ENCODE assay signal across 10 cellular contexts in genomic region chr11:73981051-73981805, GRCh38. TPM values are rescaled to one million over a fixed set of nuclear protein-coding genes. Genes with fewer than 3 reads are reported as not detected.
DNase-seq lines count a peak whose midpoint lies in the region; ATAC-seq, FAIRE-seq and TF ChIP-seq lines count a peak whose summit lies in the region.
"Had no signal": no experiment of that assay in that cellular context is flagged by ENCODE, and none has a peak within 500 bp of the region (broad histone marks: within the 10 kb centered on the region; RNA-seq: fewer than 3 reads in every experiment).

No MANE protein-coding gene starts in this region.

- H3K27ac Mint-ChIP-seq in naive B cell, result peak overlapping the region; percentile 98 to 100 (median 100)

- no peak for TF ChIP-seq CTCF in BE2C (IDR thresholded peaks at IDR 0.05; ENCODE audit: low read depth, low read length)
- TF ChIP-seq CTCF in K562 (IDR thresholded peaks at IDR 0.05 in 2 of 3, conservative IDR thresholded peaks at IDR 0.05 in 1 of 3; ENCODE audit: insufficient read depth in 2 of 3, low read depth in 1 of 3, low read length in 3 of 3), result no peak

- H3K9me3 Mint-ChIP-seq in naive B cell, result no peaks in the 10 kb centered on the region

- CTCF ChIA-PET in K562 (lab: Yijun Ruan, JAX; ENCODE audit: low intra/inter-chr PET ratio), result no interaction called here

- POLR2A ChIA-PET in K562 (lab: Yijun Ruan, JAX), result interaction anchor here (0.6 to 5.8 kb wide), 13 partner anchors 10 to 377 kb away, joined by 3 to 54 read pairs (median 6); no protein-coding TSS in a partner anchor

- DNase-seq in BE2C (no peak), K562 (ENCODE audit: extremely low read depth in 1 of 4, low spot score in 3 of 4) (peak in 1 of 4 experiments; percentile 30), naive B cell (no peak), SK-N-DZ (ENCODE audit: low spot score) (no peak), ACHN (no peak), SIG-M5 (lab: John Stamatoyannopoulos, UW) (no peak)
- DNase-seq: activated CD4-positive, alpha-beta T cell treated with anti-CD3 and anti-CD28 coated beads for 1 hour; stimulated activated CD8-positive, alpha-beta memory T cell treated with anti-CD3 and anti-CD28 coated beads, Interleukin-4, amount 100 ng/mL, for 48 hours had no signal

- intact Hi-C loops in K562 (cut with micrococcal nuclease), result loop anchor here (5.0 kb wide), 1 partner anchor 191 kb away; the partner anchor contains the start of genes C2CD3 and PPME1

- H3K36me3 ChIP-seq in BE2C (peaks cover 47% of the 10 kb centered on the region), HUES48 (ENCODE audit: control insufficient read depth, insufficient read depth, low read length) (peaks cover 51% of the 10 kb centered on the region), K562 (ENCODE audit: control insufficient read depth, insufficient read depth, low read length) (peaks cover 53% of the 10 kb centered on the region)

- no TSS peak for BruUV-seq in K562 (replicated peaks; lab: Mats Ljungman, UMichigan)

- WGBS in K562 (ENCODE audit: insufficient coverage, low coverage, missing lambda C conversion rate), result 7% methylated on average over 13 of the region's 13 CpGs

- peaks cover 59 to 64% (median 61%) of the 10 kb centered on the region in 3 donors for H3K4me1 Mint-ChIP-seq in naive B cell

- ATAC-seq in K562, result no peak
- ATAC-seq in naive B cell (ENCODE audit: low read depth in 2 of 2), result no peak
- ATAC-seq in HG03095 (IDR thresholded peaks at IDR 0.05; ENCODE audit: unreplicated experiment), result no peak

- TF ChIP-seq RAD21 in K562 (CRISPR knock-in tag; conservative IDR thresholded peaks at IDR 0.05 in 1 of 2, IDR thresholded peaks at IDR 0.05 in 1 of 2), result no peak

- no peak for FAIRE-seq in K562 (lab: Jason Lieb, UNC)

- peak overlapping the region; percentile 98 for H3K4me2 ChIP-seq in K562 (ENCODE audit: insufficient read depth, low read length)

- peaks cover 3% of the 10 kb centered on the region for H3K9me1 ChIP-seq in K562 (ENCODE audit: control insufficient read depth, insufficient read depth, low read length)

- H3K9ac ChIP-seq in HUES48 (ENCODE audit: low read depth, low read length), result no peak overlapping the region
- peak overlapping the region; percentile 85 to 96; a peak in 3 of 4 replicates for H3K9ac ChIP-seq in K562 (ENCODE audit: insufficient read depth in 1 of 2, low read depth in 2 of 2, low read length in 2 of 2)

- no peaks in the 10 kb centered on the region; the same call in 1 of the 2 replicates for H4K20me1 ChIP-seq in K562 (replicated peaks; ENCODE audit: control insufficient read depth, insufficient read depth, low read length)

- H3K4me1 ChIP-seq in BE2C (peaks cover 5% of the 10 kb centered on the region; the same call in 1 of the 2 replicates), HUES48 (ENCODE audit: control insufficient read depth, insufficient read depth, low read length) (peaks cover 13% of the 10 kb centered on the region), K562 (replicated peaks in 1 of 2; ENCODE audit: control insufficient read depth in 2 of 2, insufficient read depth in 2 of 2, low read length in 2 of 2) (peaks cover 41 to 62% of the 10 kb centered on the region in 2 experiments)

- no peak for TF ChIP-seq POLR2A in K562 (conservative IDR thresholded peaks at IDR 0.05)

- peaks cover 45% of the 10 kb centered on the region for H3K79me2 ChIP-seq in K562 (ENCODE audit: control insufficient read depth, insufficient read depth, low read length)

- in situ Hi-C loops in K562 (cut with MboI), result no loop called here
- in situ Hi-C loops in ACHN (cut with HindIII; ENCODE audit: low pct_ligation_motif_present, low pct_unique_long_range_greater_than_20kb, low sequenced_read_pairs), result no loop called here

- H3K36me3 Mint-ChIP-seq in naive B cell, result peaks cover 34 to 49% of the 10 kb centered on the region in 2 donors

- H3K27ac ChIP-seq in HUES48 (ENCODE audit: low read depth, low read length) (no peak overlapping the region), K562 (ENCODE audit: extremely low read depth, low read depth, low read length) (peak overlapping the region; percentile 99)

- peak overlapping the region; percentile 91 to 100 (median 98) for H3K4me3 Mint-ChIP-seq in naive B cell

- H3K4me3 ChIP-seq in BE2C (ENCODE audit: low read depth, low read length) (peak overlapping the region; percentile 90), HUES48 (ENCODE audit: low read depth, low read length) (peak overlapping the region; percentile 84), K562 (peak overlapping the region; percentile 67)

- H3K27me3 ChIP-seq in BE2C (no peaks in the 10 kb centered on the region), HUES48 (ENCODE audit: control insufficient read depth, insufficient read depth, low read length) (no peaks in the 10 kb centered on the region), K562 (ENCODE audit: control insufficient read depth in 2 of 2, insufficient read depth in 2 of 2, low read length in 2 of 2) (no peaks in the 10 kb centered on the region)

- H3K9me3 ChIP-seq in BE2C, result no peaks in the 10 kb centered on the region
- no peaks in the 10 kb centered on the region for H3K9me3 ChIP-seq in HUES48 (ENCODE audit: control insufficient read depth, insufficient read depth, low read length)
- no peaks in the 10 kb centered on the region for H3K9me3 ChIP-seq in K562 (replicated peaks; ENCODE audit: control insufficient read depth, insufficient read depth, low read depth, low read length)

- no peak overlapping the region for H2AFZ ChIP-seq in K562 (ENCODE audit: low read depth, low read length)

- TF ChIP-seq EP300 in K562 (IDR thresholded peaks at IDR 0.05; ENCODE audit: low read length), result no peak

- no peaks in the 10 kb centered on the region for H3K27me3 Mint-ChIP-seq in naive B cell

RNA-seq across cellular contexts. Expression of gene UCP2, which starts 1.4 kb away (rescaled TPM):
- 53.1 TPM for polyA plus RNA-seq in BE2C (2012; ENCODE audit: insufficient read depth, insufficient read length, low read depth)
- 125 and 263 TPM in 2 replicates for total RNA-seq in K562 (2011; cell fraction: chromatin; rRNA removed; ENCODE audit: low replicate concordance)
- 180 and 194 TPM in 2 replicates for total RNA-seq in K562 (2011; cell fraction: nucleolus; rRNA removed)
- total RNA-seq in K562 (2011; cell fraction: nucleoplasm; rRNA removed), result 161 and 172 TPM in 2 replicates
- total RNA-seq in K562 (2014; rRNA removed) (21.5 and 29.2 TPM in 2 replicates), K562 (2014; rRNA removed; fragmentation: Illumina TruSeq; extraction: Trizol) (19.6 and 24.1 TPM in 2 replicates), K562 (2015; rRNA removed; fragmentation: Illumina TruSeq; extraction: Trizol) (19.2 and 25.9 TPM in 2 replicates), K562 (2021) (141 and 152 TPM in 2 replicates)
- polyA plus RNA-seq in K562 (2011; rRNA removed) (45.6 and 59.3 TPM in 2 replicates), K562 (2014; fragmentation: Illumina TruSeq; extraction: Trizol) (147 and 173 TPM in 2 replicates), K562 (2014; fragmentation: Nextera tagmentation; extraction: Ambion mirVana) (100 to 1,000 TPM in 1 of 2 experiments, 10 to 100 TPM in 1; 95.7 to 216 TPM), K562 (2014; rRNA removed) (84.5 and 87.9 TPM in 2 replicates), naive B cell (ENCODE audit: low read depth in 6 of 6) (1,000 to 10,000 TPM; 1,601 to 2,628 (median 2,020) TPM)
- polyA plus RNA-seq in K562 (2011; cell fraction: cytosol; rRNA removed), result 113 and 142 TPM in 2 replicates
- 52.2 and 60.9 TPM in 2 replicates for polyA plus RNA-seq in K562 (2011; cell fraction: nucleus; rRNA removed)
- 99.1 and 151 TPM in 2 replicates for polyA plus RNA-seq in K562 (2012)
- 59.5 and 95.2 TPM in 2 replicates for polyA minus RNA-seq in K562 (2011; rRNA and poly(A)+ RNA removed)
- polyA minus RNA-seq in K562 (2011; cell fraction: cytosol; rRNA and poly(A)+ RNA removed), result 107 and 109 TPM in 2 replicates
- polyA minus RNA-seq in K562 (2011; cell fraction: nucleus; rRNA and poly(A)+ RNA removed), result 69.9 and 106 TPM in 2 replicates
- polyA plus RNA-seq in SK-N-DZ (2014; cell fraction: cytosol; rRNA removed), result 25.3 and 28.3 TPM in 2 replicates
- polyA plus RNA-seq in SK-N-DZ (2014; cell fraction: nucleus; rRNA removed), result 13.8 and 27.2 TPM in 2 replicates

RNA-seq across cellular contexts. Expression of gene UCP3, which starts 27.7 kb away (rescaled TPM):
- 0.32 TPM for polyA plus RNA-seq in BE2C (2012; ENCODE audit: insufficient read depth, insufficient read length, low read depth)
- 2.3 and 3.3 TPM in 2 replicates for total RNA-seq in K562 (2011; cell fraction: chromatin; rRNA removed; ENCODE audit: low replicate concordance)
- total RNA-seq in K562 (2011; cell fraction: nucleolus; rRNA removed), result 2.2 and 3.5 TPM in 2 replicates
- 0.84 and 3.1 TPM in 2 replicates for total RNA-seq in K562 (2011; cell fraction: nucleoplasm; rRNA removed)
- total RNA-seq in K562 (2014; rRNA removed), result 0.05 and 0.94 TPM in 2 replicates
- 0.25 and 0.29 TPM in 2 replicates for total RNA-seq in K562 (2014; rRNA removed; fragmentation: Illumina TruSeq; extraction: Trizol)
- 0.41 and 0.65 TPM in 2 replicates for total RNA-seq in K562 (2015; rRNA removed; fragmentation: Illumina TruSeq; extraction: Trizol)
- 0.18 and 0.53 TPM in 2 replicates for total RNA-seq in K562 (2021)
- 0.15 and 0.26 TPM in 2 replicates for polyA plus RNA-seq in K562 (2011; rRNA removed)
- 0.24 and 0.27 TPM in 2 replicates for polyA plus RNA-seq in K562 (2011; cell fraction: cytosol; rRNA removed)
- polyA plus RNA-seq in K562 (2011; cell fraction: nucleus; rRNA removed), result 1.9 and 2.1 TPM in 2 replicates
- polyA plus RNA-seq in K562 (2012), result 0.46 and 0.66 TPM in 2 replicates
- polyA plus RNA-seq in K562 (2014; fragmentation: Illumina TruSeq; extraction: Trizol), result 0.43 and 0.53 TPM in 2 replicates
- not detected for polyA plus RNA-seq in K562 (2014; fragmentation: Nextera tagmentation; extraction: Ambion mirVana)
- 0.04 and 0.21 TPM in 2 replicates for polyA plus RNA-seq in K562 (2014; rRNA removed)
- 0.36 and 0.39 TPM in 2 replicates for polyA minus RNA-seq in K562 (2011; rRNA and poly(A)+ RNA removed)
- polyA minus RNA-seq in K562 (2011; cell fraction: cytosol; rRNA and poly(A)+ RNA removed), result not detected in 2 replicates
- 0.81 and 1.00 TPM in 2 replicates for polyA minus RNA-seq in K562 (2011; cell fraction: nucleus; rRNA and poly(A)+ RNA removed)
- polyA plus RNA-seq in naive B cell (ENCODE audit: low read depth in 6 of 6), result under 1 TPM in 3 of 6 donors, not detected in 3; 0.09 to 0.31 (median 0.11) TPM
- polyA plus RNA-seq in SK-N-DZ (2014; cell fraction: cytosol; rRNA removed), result 0.23 and 0.51 TPM in 2 replicates
- polyA plus RNA-seq in SK-N-DZ (2014; cell fraction: nucleus; rRNA removed), result 3.2 and 8.2 TPM in 2 replicates

RNA-seq across cellular contexts. Expression of gene DNAJB13, which starts 30.4 kb away (rescaled TPM):
- not detected for polyA plus RNA-seq in BE2C (2012; ENCODE audit: insufficient read depth, insufficient read length, low read depth)
- total RNA-seq in K562 (2011; cell fraction: chromatin; rRNA removed; ENCODE audit: low replicate concordance), result 0.69 TPM in 1 of 2 replicates, not detected in the other
- total RNA-seq in K562 (2011; cell fraction: nucleolus; rRNA removed), result not detected in 2 replicates
- 0.31 and 0.81 TPM in 2 replicates for total RNA-seq in K562 (2011; cell fraction: nucleoplasm; rRNA removed)
- total RNA-seq in K562 (2014; rRNA removed), result not detected in 2 replicates
- not detected in 2 replicates for total RNA-seq in K562 (2014; rRNA removed; fragmentation: Illumina TruSeq; extraction: Trizol)
- total RNA-seq in K562 (2015; rRNA removed; fragmentation: Illumina TruSeq; extraction: Trizol), result not detected in 2 replicates
- not detected in 2 replicates for total RNA-seq in K562 (2021)
- polyA plus RNA-seq in K562 (2011; rRNA removed), result 0.14 and 0.46 TPM in 2 replicates
- polyA plus RNA-seq in K562 (2011; cell fraction: cytosol; rRNA removed), result 0.13 TPM in 1 of 2 replicates, not detected in the other
- 0.73 and 1.4 TPM in 2 replicates for polyA plus RNA-seq in K562 (2011; cell fraction: nucleus; rRNA removed)
- 0.08 and 0.10 TPM in 2 replicates for polyA plus RNA-seq in K562 (2012)
- polyA plus RNA-seq in K562 (2014; fragmentation: Illumina TruSeq; extraction: Trizol), result not detected in 2 replicates
- not detected for polyA plus RNA-seq in K562 (2014; fragmentation: Nextera tagmentation; extraction: Ambion mirVana)
- 0.04 TPM in 1 of 2 replicates, not detected in the other for polyA plus RNA-seq in K562 (2014; rRNA removed)
- 0.15 TPM in 1 of 2 replicates, not detected in the other for polyA minus RNA-seq in K562 (2011; rRNA and poly(A)+ RNA removed)
- polyA minus RNA-seq in K562 (2011; cell fraction: cytosol; rRNA and poly(A)+ RNA removed), result not detected in 2 replicates
- 0.13 and 0.44 TPM in 2 replicates for polyA minus RNA-seq in K562 (2011; cell fraction: nucleus; rRNA and poly(A)+ RNA removed)
- under 1 TPM in 4 of 6 donors, not detected in 2; 0.32 to 0.72 (median 0.37) TPM for polyA plus RNA-seq in naive B cell (ENCODE audit: low read depth in 6 of 6)
- polyA plus RNA-seq in SK-N-DZ (2014; cell fraction: cytosol; rRNA removed), result not detected in 2 replicates
- not detected in 2 replicates for polyA plus RNA-seq in SK-N-DZ (2014; cell fraction: nucleus; rRNA removed)

Comparison
In these comparisons a context has a peak if more than half of its experiments do, and no peak if none do; other contexts are left out.
1. RNA of gene UCP2, which starts 1.4 kb away (polyA plus RNA-seq): 1,601 to 2,628 TPM in naive B cell; 45.6 to 216 TPM in K562; every median in the first group is over 4 times any median in the second.
2. Peak in every context shown above with its lines, with median percentiles within 50 percentile points of each other: H3K4me3 ChIP-seq.